In genomic region chr18:78788161-78788560, GRCh38 we compare ENCODE assay signal across 25 cellular contexts.
"Had no signal": no experiment of that assay in that cellular context is flagged by ENCODE, and none has a peak within 500 bp of the region (broad histone marks: within the 10 kb centered on the region; RNA-seq: fewer than 3 reads in every experiment).

No MANE protein-coding gene starts in this region.

- H3K27me3 Mint-ChIP-seq: activated CD4-positive, alpha-beta memory T cell treated with anti-CD3 and anti-CD28 coated beads for 36 hours; activated CD4-positive, alpha-beta T cell treated with anti-CD3 and anti-CD28 coated beads for 36 hours; activated CD4-positive, alpha-beta T cell treated with anti-CD3 and anti-CD28 coated beads, Interleukin-2, amount 10 ng/mL, durations not matched to agents 24 days and 14 days; activated CD8-positive, alpha-beta memory T cell treated with anti-CD3 and anti-CD28 coated beads, Interleukin-2, amount 10 ng/mL, durations not matched to agents 7 days and 5 days; activated naive CD8-positive, alpha-beta T cell had no signal

- ATAC-seq: activated CD4-positive, alpha-beta T cell treated with anti-CD3 and anti-CD28 coated beads for 36 hours; activated CD8-positive, alpha-beta memory T cell treated with anti-CD3 and anti-CD28 coated beads, Interleukin-2, amount 10 ng/mL, durations not matched to agents 7 days and 5 days; activated CD8-positive, alpha-beta T cell treated with anti-CD3 and anti-CD28 coated beads, Interleukin-2, amount 10 ng/mL, durations not matched to agents 7 days and 5 days; gastroesophageal sphincter had no signal

- H3K36me3 Mint-ChIP-seq: activated CD4-positive, alpha-beta memory T cell treated with anti-CD3 and anti-CD28 coated beads for 36 hours; activated CD8-positive, alpha-beta memory T cell treated with anti-CD3 and anti-CD28 coated beads, Interleukin-2, amount 10 ng/mL, durations not matched to agents 7 days and 5 days; activated naive CD8-positive, alpha-beta T cell had no signal

- H3K4me3 ChIP-seq: colonic mucosa, esophagus squamous epithelium, gastroesophageal sphincter had no signal

- H3K9me3 Mint-ChIP-seq: activated CD4-positive, alpha-beta memory T cell treated with anti-CD3 and anti-CD28 coated beads for 36 hours; activated CD4-positive, alpha-beta T cell treated with anti-CD3 and anti-CD28 coated beads, Interleukin-2, amount 10 ng/mL, durations not matched to agents 24 days and 14 days; activated T-helper 1 cell treated with anti-CD3 and anti-CD28 coated beads, Interleukin-12 subunit alpha, Interleukin-12 subunit beta, Interleukin-2, Interleukin-4 antibody, amounts not matched to agents 30 ng/mL and 10 ng/mL and 1 ng/mL, durations not matched to agents 14 hours and 24 hours and 36 hours; activated T-helper 2 cell treated with anti-CD3 and anti-CD28 coated beads, Interferon-gamma antibody, Interleukin-2, Interleukin-4, amounts not matched to agents 10 μg/mL and 5 μg/mL and 100 μg/mL, durations not matched to agents 14 hours and 24 hours and 36 hours had no signal

- H3K4me3 Mint-ChIP-seq: activated CD4-positive, alpha-beta memory T cell treated with anti-CD3 and anti-CD28 coated beads for 36 hours; activated CD4-positive, alpha-beta T cell treated with anti-CD3 and anti-CD28 coated beads for 36 hours; activated CD4-positive, alpha-beta T cell treated with anti-CD3 and anti-CD28 coated beads, Interleukin-2, amount 10 ng/mL, durations not matched to agents 24 days and 14 days; activated CD8-positive, alpha-beta memory T cell treated with anti-CD3 and anti-CD28 coated beads, Interleukin-2, amount 10 ng/mL, durations not matched to agents 7 days and 5 days; activated CD8-positive, alpha-beta T cell treated with anti-CD3 and anti-CD28 coated beads, Interleukin-2, amount 10 ng/mL, durations not matched to agents 7 days and 5 days; activated naive CD8-positive, alpha-beta T cell; activated T-helper 1 cell treated with anti-CD3 and anti-CD28 coated beads, Interleukin-12 subunit alpha, Interleukin-12 subunit beta, Interleukin-2, Interleukin-4 antibody, amounts not matched to agents 30 ng/mL and 10 ng/mL and 1 ng/mL, durations not matched to agents 14 hours and 24 hours and 36 hours had no signal

- H3K27me3 ChIP-seq: brain microvascular endothelial cell, colonic mucosa, esophagus squamous epithelium had no signal

- H3K36me3 ChIP-seq: brain microvascular endothelial cell, colonic mucosa, esophagus squamous epithelium, gastroesophageal sphincter had no signal

- H3K9me3 ChIP-seq: colonic mucosa, esophagus squamous epithelium, gastroesophageal sphincter had no signal

- H3K27ac Mint-ChIP-seq: activated CD4-positive, alpha-beta memory T cell treated with anti-CD3 and anti-CD28 coated beads for 36 hours; activated CD4-positive, alpha-beta T cell treated with anti-CD3 and anti-CD28 coated beads for 36 hours; activated CD4-positive, alpha-beta T cell treated with anti-CD3 and anti-CD28 coated beads, Interleukin-2, amount 10 ng/mL, durations not matched to agents 24 days and 14 days; activated CD8-positive, alpha-beta memory T cell treated with anti-CD3 and anti-CD28 coated beads, Interleukin-2, amount 10 ng/mL, durations not matched to agents 7 days and 5 days; activated CD8-positive, alpha-beta T cell treated with anti-CD3 and anti-CD28 coated beads, Interleukin-2, amount 10 ng/mL, durations not matched to agents 7 days and 5 days; activated naive CD8-positive, alpha-beta T cell; activated T-helper 1 cell treated with anti-CD3 and anti-CD28 coated beads, Interleukin-12 subunit alpha, Interleukin-12 subunit beta, Interleukin-2, Interleukin-4 antibody, amounts not matched to agents 30 ng/mL and 10 ng/mL and 1 ng/mL, durations not matched to agents 14 hours and 24 hours and 36 hours; activated T-helper 2 cell treated with anti-CD3 and anti-CD28 coated beads, Interferon-gamma antibody, Interleukin-2, Interleukin-4, amounts not matched to agents 10 μg/mL and 5 μg/mL and 100 μg/mL, durations not matched to agents 14 hours and 24 hours and 36 hours had no signal

- H3K27ac ChIP-seq: brain microvascular endothelial cell, colonic mucosa, epithelial cell of prostate, esophagus squamous epithelium, gastroesophageal sphincter had no signal

- DNase-seq: activated CD4-positive, alpha-beta memory T cell treated with anti-CD3 and anti-CD28 coated beads for 36 hours; activated CD4-positive, alpha-beta T cell treated with anti-CD3 and anti-CD28 coated beads for 36 hours; activated CD4-positive, alpha-beta T cell treated with anti-CD3 and anti-CD28 coated beads, Interleukin-2, amount 10 ng/mL, durations not matched to agents 24 days and 14 days; activated CD4-positive, CD25-positive, alpha-beta regulatory T cell; activated CD4-positive, CD25-positive, alpha-beta regulatory T cell treated with anti-CD3 and anti-CD28 coated beads, Interleukin-2, amount 50 U/mL, for 72 hours; activated CD8-positive, alpha-beta memory T cell treated with anti-CD3 and anti-CD28 coated beads, Interleukin-2, amount 10 ng/mL, durations not matched to agents 7 days and 5 days; activated CD8-positive, alpha-beta memory T cell treated with anti-CD3 and anti-CD28 coated beads, Interleukin-2, amount 50 U/mL, for 4 hours; activated CD8-positive, alpha-beta T cell treated with anti-CD3 and anti-CD28 coated beads, Interleukin-2, amount 10 ng/mL, durations not matched to agents 7 days and 5 days; activated gamma-delta T cell treated with Interleukin-2 at 50 U/mL for 16 hours; activated naive CD4-positive, alpha-beta T cell treated with anti-CD3 and anti-CD28 coated beads, Interleukin-2, amount 50 U/mL, for 16 hours; activated naive CD4-positive, alpha-beta T cell treated with Interleukin-2 at 50 U/mL for 16 hours; activated T-cell treated with anti-CD3 and anti-CD28 coated beads, Interleukin-2, amount 50 U/mL, for 1 hour; activated T-cell treated with anti-CD3 and anti-CD28 coated beads, Interleukin-2, amount 50 U/mL, for 48 hours; brain microvascular endothelial cell; caudate nucleus; colonic mucosa; effector CD8-positive, alpha-beta T cell; esophagus squamous epithelium; foreskin melanocyte; T-helper 2 cell had no signal

- H3K4me1 ChIP-seq: colonic mucosa, esophagus squamous epithelium, gastroesophageal sphincter had no signal

- H3K4me1 Mint-ChIP-seq: activated CD4-positive, alpha-beta T cell treated with anti-CD3 and anti-CD28 coated beads for 36 hours; activated CD4-positive, alpha-beta T cell treated with anti-CD3 and anti-CD28 coated beads, Interleukin-2, amount 10 ng/mL, durations not matched to agents 24 days and 14 days; activated CD8-positive, alpha-beta memory T cell treated with anti-CD3 and anti-CD28 coated beads, Interleukin-2, amount 10 ng/mL, durations not matched to agents 7 days and 5 days had no signal
